ENCODE assay signal across 25 cellular contexts in the genomic region with DNA sequence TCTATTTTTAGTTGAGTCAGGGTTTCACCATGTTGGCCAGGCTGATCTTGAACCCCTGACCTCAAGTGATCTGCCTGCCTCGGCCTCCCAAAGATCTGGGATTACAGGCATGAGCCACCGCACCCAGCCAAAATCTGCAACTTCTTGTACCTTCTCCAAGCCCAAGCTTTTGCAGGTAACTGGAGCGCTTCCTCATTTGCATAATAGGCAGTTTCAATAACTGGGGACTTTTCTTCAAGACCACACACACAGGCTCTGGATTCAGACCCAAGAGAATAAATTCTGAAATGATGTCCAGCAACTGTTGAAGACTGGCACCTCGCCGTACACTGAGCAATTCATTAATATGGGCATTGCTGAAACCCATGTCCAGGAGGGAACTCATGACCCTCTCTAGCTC. TPM values are rescaled to one million over a fixed set of nuclear protein-coding genes. Genes with fewer than 3 reads are reported as not detected.
DNase-seq lines count a peak whose midpoint lies in the region; ATAC-seq and TF ChIP-seq lines count a peak whose summit lies in the region.
"Had no signal": no experiment of that assay in that cellular context is flagged by ENCODE, and none has a peak within 500 bp of the region (broad histone marks: within the 10 kb centered on the region; RNA-seq: fewer than 3 reads in every experiment).

No MANE protein-coding gene starts in this region.

- peaks cover 90% of the 10 kb centered on the region for H3K36me3 Mint-ChIP-seq in activated T-cell treated with anti-CD3 and anti-CD28 coated beads, Interleukin-2, amount 50 U/mL, for 24 hours (ENCODE audit: low read depth)
- H3K36me3 Mint-ChIP-seq in naive thymus-derived CD8-positive, alpha-beta T cell: peaks cover 12 to 61% (median 38%) of the 10 kb centered on the region in 3 donors

- no peak for ATAC-seq in naive thymus-derived CD8-positive, alpha-beta T cell

- peak overlapping the region; percentile 98 for H3K27ac Mint-ChIP-seq in activated T-cell treated with anti-CD3 and anti-CD28 coated beads, Interleukin-2, amount 50 U/mL, for 24 hours
- peak overlapping the region; percentile 71 to 99 (median 88) for H3K27ac Mint-ChIP-seq in naive thymus-derived CD8-positive, alpha-beta T cell
- H3K27ac Mint-ChIP-seq: activated CD4-positive, alpha-beta T cell treated with anti-CD3 and anti-CD28 coated beads, Interleukin-2, amount 10 ng/mL, durations not matched to agents 24 days and 14 days; activated T-helper 2 cell treated with anti-CD3 and anti-CD28 coated beads, Interferon-gamma antibody, Interleukin-2, Interleukin-4, amounts not matched to agents 10 μg/mL and 5 μg/mL and 100 μg/mL, durations not matched to agents 14 hours and 24 hours and 36 hours had no signal

- H3K27me3 Mint-ChIP-seq in activated T-cell treated with anti-CD3 and anti-CD28 coated beads, Interleukin-2, amount 50 U/mL, for 24 hours: no peaks in the 10 kb centered on the region
- H3K27me3 Mint-ChIP-seq in naive thymus-derived CD8-positive, alpha-beta T cell: no peaks in the 10 kb centered on the region
- H3K27me3 Mint-ChIP-seq: activated CD4-positive, alpha-beta T cell treated with anti-CD3 and anti-CD28 coated beads, Interleukin-2, amount 10 ng/mL, durations not matched to agents 24 days and 14 days; CD4-positive, alpha-beta memory T cell had no signal

- H3K27ac ChIP-seq in VCaP: peak overlapping the region; percentile 99; the same call in 1 of the 2 replicates
- H3K27ac ChIP-seq: GM23248, neutrophil had no signal

- no peak for TF ChIP-seq CTCF in VCaP (conservative IDR thresholded peaks at IDR 0.05)

- POLR2A ChIA-PET in naive thymus-derived CD8-positive, alpha-beta T cell (lab: Charles Lee): interaction anchor here (1.0 to 17.2 kb wide), 5 partner anchors 9 to 89 kb away, joined by 3 to 473 read pairs (median 8); no protein-coding TSS in a partner anchor

- H3K4me1 Mint-ChIP-seq in activated T-cell treated with anti-CD3 and anti-CD28 coated beads, Interleukin-2, amount 50 U/mL, for 24 hours (ENCODE audit: low read depth): peaks cover 79% of the 10 kb centered on the region
- peaks cover 36 to 88% (median 82%) of the 10 kb centered on the region in 4 donors for H3K4me1 Mint-ChIP-seq in naive thymus-derived CD8-positive, alpha-beta T cell

- no peaks in the 10 kb centered on the region for H3K9me3 Mint-ChIP-seq in activated T-cell treated with anti-CD3 and anti-CD28 coated beads, Interleukin-2, amount 50 U/mL, for 24 hours
- H3K9me3 Mint-ChIP-seq in naive thymus-derived CD8-positive, alpha-beta T cell: no peaks in the 10 kb centered on the region
- H3K9me3 Mint-ChIP-seq: activated CD4-positive, alpha-beta T cell treated with anti-CD3 and anti-CD28 coated beads, Interleukin-2, amount 10 ng/mL, durations not matched to agents 24 days and 14 days; activated T-helper 2 cell treated with anti-CD3 and anti-CD28 coated beads, Interferon-gamma antibody, Interleukin-2, Interleukin-4, amounts not matched to agents 10 μg/mL and 5 μg/mL and 100 μg/mL, durations not matched to agents 14 hours and 24 hours and 36 hours; CD4-positive, alpha-beta memory T cell had no signal

- H3K4me3 Mint-ChIP-seq in activated T-cell treated with anti-CD3 and anti-CD28 coated beads, Interleukin-2, amount 50 U/mL, for 24 hours: peak overlapping the region; percentile 20
- peak overlapping the region in 8 of 10 donors; percentile 12 to 99 (median 74) for H3K4me3 Mint-ChIP-seq in naive thymus-derived CD8-positive, alpha-beta T cell

- DNase-seq in activated T-cell treated with anti-CD3 and anti-CD28 coated beads, Interleukin-2, amount 50 U/mL, for 24 hours: no peak
- no peak for DNase-seq in activated T-cell treated with anti-CD3 and anti-CD28 coated beads for 4 hours
- no peak for DNase-seq in naive thymus-derived CD8-positive, alpha-beta T cell
- DNase-seq in H4 (ENCODE audit: low spot score): no peak
- no peak for DNase-seq in NCI-H1694 (lab: John Stamatoyannopoulos, UW)
- no peak for DNase-seq in HUDEP-2 (lab: John Stamatoyannopoulos, UW; ENCODE audit: unreplicated experiment in 76 of 76)
- DNase-seq: ACHN; activated CD4-positive, alpha-beta T cell treated with anti-CD3 and anti-CD28 coated beads, Interleukin-2, amount 10 ng/mL, durations not matched to agents 24 days and 14 days; aorta; CD4-positive, alpha-beta memory T cell; cerebellar nuclear complex; DMS53; effector CD8-positive, alpha-beta T cell; GM23248; Kasumi-1; midbrain; NCI-H1092 treated with DMSO at 0.1 percent for 48 hours; NCI-H524; small intestine; stimulated activated CD4-positive, alpha-beta T cell treated with anti-CD3 and anti-CD28 coated beads, Interleukin-4, amount 100 ng/mL, for 1 hour; SW 1271 had no signal

- peak overlapping the region; percentile 37; the same call in 1 of the 2 replicates for H3K4me3 ChIP-seq in GM08714 (ENCODE audit: low read length)
- H3K4me3 ChIP-seq: GM23248 had no signal

RNA-seq across cellular contexts. Expression of a gene that starts 2.8 kb away (rescaled TPM):
- 100 to 1,000 TPM; 265 to 270 TPM for total RNA-seq in naive thymus-derived CD8-positive, alpha-beta T cell
- polyA plus RNA-seq in naive thymus-derived CD8-positive, alpha-beta T cell: 10 to 100 TPM; 46.4 to 82.1 (median 57.8) TPM
- total RNA-seq in H4 (2014; rRNA removed; shearing (Covaris generic)): 36.8 and 37.6 TPM in 2 replicates

RNA-seq across cellular contexts. Expression of a gene that starts 50.0 kb away (rescaled TPM):
- 100 to 1,000 TPM; 550 to 574 TPM for total RNA-seq in naive thymus-derived CD8-positive, alpha-beta T cell
- 10 to 100 TPM; 68.3 to 78.7 (median 69.9) TPM for polyA plus RNA-seq in naive thymus-derived CD8-positive, alpha-beta T cell
- total RNA-seq in H4 (2014; rRNA removed; shearing (Covaris generic)): 3.3 and 15.5 TPM in 2 replicates

RNA-seq across cellular contexts. Expression of a gene that starts 51.0 kb away (rescaled TPM):
- total RNA-seq in naive thymus-derived CD8-positive, alpha-beta T cell: 10 to 100 TPM; 60.4 to 65.4 TPM
- polyA plus RNA-seq in naive thymus-derived CD8-positive, alpha-beta T cell: 100 to 1,000 TPM; 109 to 115 (median 112) TPM
- 60.3 and 103 TPM in 2 replicates for total RNA-seq in H4 (2014; rRNA removed; shearing (Covaris generic))

Comparison
In these comparisons a context has a peak if more than half of its experiments do, and no peak if none do; other contexts are left out.
1. RNA of a gene that starts 50.0 kb away (total RNA-seq): 550 to 574 TPM in naive thymus-derived CD8-positive, alpha-beta T cell; 3.3 to 15.5 TPM in H4; every median in the first group is over 10 times any median in the second.